In the genomic region with DNA sequence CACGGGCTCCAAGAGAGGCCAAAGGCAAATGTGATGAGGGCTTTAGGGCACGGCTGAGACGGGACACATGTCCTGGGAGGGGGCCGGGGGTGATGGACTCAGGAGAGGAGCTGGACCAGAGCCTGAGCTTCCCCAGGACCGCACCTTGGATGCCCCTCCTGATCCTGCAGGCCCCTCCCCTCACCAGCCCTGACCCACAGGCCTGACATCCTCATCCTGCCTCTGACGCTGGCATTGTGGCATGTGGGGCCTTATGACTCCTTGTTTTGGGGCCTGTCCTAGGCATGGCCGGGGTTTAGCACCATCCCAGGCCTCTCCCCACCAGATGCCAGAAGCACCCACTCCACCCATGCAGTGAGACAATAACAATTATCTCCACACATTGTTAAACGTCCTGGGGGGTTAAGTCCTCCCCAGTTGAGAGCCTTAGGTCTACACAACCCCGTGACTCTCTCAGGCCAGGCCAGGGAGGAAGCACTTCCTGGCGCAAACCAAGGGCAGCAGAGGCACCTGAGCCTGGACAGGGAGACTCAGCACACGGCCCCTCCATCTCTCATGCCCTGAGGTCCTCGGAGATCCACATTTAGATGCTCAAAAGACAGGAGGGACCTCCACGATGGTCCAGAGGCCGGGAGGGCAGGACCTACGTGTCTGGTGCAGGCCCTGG, we compare ENCODE assay signal across 5 cellular contexts. TPM values are rescaled to one million over a fixed set of nuclear protein-coding genes. Genes with fewer than 3 reads are reported as not detected.
"Had no signal": no experiment of that assay in that cellular context is flagged by ENCODE, and none has a peak within 500 bp of the region (broad histone marks: within the 10 kb centered on the region; RNA-seq: fewer than 3 reads in every experiment).

No MANE protein-coding gene starts in this region.

RNA-seq across cellular contexts. Expression of gene SIGLEC7, which starts 0.8 kb away (rescaled TPM):
- total RNA-seq: fibroblast of villous mesenchyme, lower leg skin, progenitor cell of endocrine pancreas had no signal
- polyA plus RNA-seq: keratinocyte, neural cell had no signal

RNA-seq across cellular contexts. Expression of gene SIGLEC9, which starts 18.2 kb away (rescaled TPM):
- total RNA-seq: fibroblast of villous mesenchyme, progenitor cell of endocrine pancreas had no signal
- polyA plus RNA-seq: keratinocyte, neural cell had no signal
